Comparison of ENCODE assay signal across 27 cellular contexts in genomic region chr17:57395721-57396321, GRCh38.
A peak's percentile ranks its signal among the peaks of the same experiment; 100 is the strongest.
DNase-seq lines count a peak whose midpoint lies in the region; ATAC-seq, FAIRE-seq and TF ChIP-seq lines count a peak whose summit lies in the region.
"Had no signal": no experiment of that assay in that cellular context is flagged by ENCODE, and none has a peak within 500 bp of the region (broad histone marks: within the 10 kb centered on the region; RNA-seq: fewer than 3 reads in every experiment).

No MANE protein-coding gene starts in this region.

- WGBS in smooth muscle cell (ENCODE audit: low lambda C conversion rate): 95% methylated on average over 2 of the region's 2 CpGs

- no peaks in the 10 kb centered on the region for H3K27me3 Mint-ChIP-seq in activated CD4-positive, alpha-beta T cell treated with anti-CD3 and anti-CD28 coated beads, Interleukin-2, amount 10 ng/mL, durations not matched to agents 24 days and 14 days
- H3K27me3 Mint-ChIP-seq in activated T-helper 2 cell treated with anti-CD3 and anti-CD28 coated beads, Interferon-gamma antibody, Interleukin-2, Interleukin-4, amounts not matched to agents 10 μg/mL and 5 μg/mL and 100 μg/mL, durations not matched to agents 14 hours and 24 hours and 36 hours (ENCODE audit: low read depth): no peaks in the 10 kb centered on the region
- H3K27me3 Mint-ChIP-seq: activated naive CD8-positive, alpha-beta T cell; CD4-positive, alpha-beta memory T cell; naive B cell had no signal

- H3K27me3 ChIP-seq in smooth muscle cell (ENCODE audit: low read depth): no peaks in the 10 kb centered on the region
- H3K27me3 ChIP-seq: heart left ventricle, ovary, SJCRH30, transverse colon had no signal

- no peak overlapping the region for H2AFZ ChIP-seq in smooth muscle cell (ENCODE audit: low read depth)

- H3K36me3 ChIP-seq in kidney (ENCODE audit: control insufficient read depth in 1 of 2, insufficient read depth in 2 of 2, low read length in 2 of 2) (no peaks in the 10 kb centered on the region), smooth muscle cell (ENCODE audit: low read depth) (no peaks in the 10 kb centered on the region)
- H3K36me3 ChIP-seq: heart left ventricle, ovary had no signal

- peaks cover 28 to 41% of the 10 kb centered on the region in 2 donors for H3K4me1 ChIP-seq in kidney (ENCODE audit: control insufficient read depth in 1 of 2, insufficient read depth in 1 of 2, low read depth in 1 of 2, low read length in 2 of 2)
- peaks cover 20% of the 10 kb centered on the region for H3K4me1 ChIP-seq in smooth muscle cell (ENCODE audit: low read depth)

- ATAC-seq in GM18517 (IDR thresholded peaks at IDR 0.05; ENCODE audit: unreplicated experiment): no peak
- ATAC-seq: activated T-cell treated with anti-CD3 and anti-CD28 coated beads, Interleukin-2, amount 50 U/mL, for 72 hours had no signal

- H3K9ac ChIP-seq in kidney (ENCODE audit: low read length in 2 of 2) (peak overlapping the region in 1 of 2 donors; percentile 30), smooth muscle cell (ENCODE audit: low read depth) (no peak overlapping the region)

- H3K9me3 ChIP-seq in kidney (ENCODE audit: control insufficient read depth in 1 of 2, low read length in 2 of 2) (peaks cover 0 to 5% of the 10 kb centered on the region in 2 donors), smooth muscle cell (replicated peaks; ENCODE audit: low read depth) (peaks cover 9% of the 10 kb centered on the region)
- H3K9me3 ChIP-seq: ovary had no signal

- no peak overlapping the region for H3K4me3 Mint-ChIP-seq in activated CD4-positive, alpha-beta T cell treated with anti-CD3 and anti-CD28 coated beads, Interleukin-2, amount 10 ng/mL, durations not matched to agents 24 days and 14 days
- no peak overlapping the region for H3K4me3 Mint-ChIP-seq in activated T-helper 2 cell treated with anti-CD3 and anti-CD28 coated beads, Interferon-gamma antibody, Interleukin-2, Interleukin-4, amounts not matched to agents 10 μg/mL and 5 μg/mL and 100 μg/mL, durations not matched to agents 14 hours and 24 hours and 36 hours (ENCODE audit: low read depth)
- H3K4me3 Mint-ChIP-seq: activated naive CD8-positive, alpha-beta T cell; activated T-cell treated with anti-CD3 and anti-CD28 coated beads, Interleukin-2, amount 50 U/mL, for 72 hours had no signal

- H3F3A ChIP-seq in smooth muscle cell (ENCODE audit: low read depth): peaks cover 3% of the 10 kb centered on the region

- H3K27ac Mint-ChIP-seq in activated CD4-positive, alpha-beta T cell treated with anti-CD3 and anti-CD28 coated beads, Interleukin-2, amount 10 ng/mL, durations not matched to agents 24 days and 14 days: peak overlapping the region; percentile 16
- peak overlapping the region; percentile 27 for H3K27ac Mint-ChIP-seq in activated T-helper 2 cell treated with anti-CD3 and anti-CD28 coated beads, Interferon-gamma antibody, Interleukin-2, Interleukin-4, amounts not matched to agents 10 μg/mL and 5 μg/mL and 100 μg/mL, durations not matched to agents 14 hours and 24 hours and 36 hours
- H3K27ac Mint-ChIP-seq: activated naive CD8-positive, alpha-beta T cell; activated T-cell treated with anti-CD3 and anti-CD28 coated beads, Interleukin-2, amount 50 U/mL, for 72 hours had no signal

- H3K36me3 Mint-ChIP-seq in activated CD4-positive, alpha-beta T cell treated with anti-CD3 and anti-CD28 coated beads, Interleukin-2, amount 10 ng/mL, durations not matched to agents 24 days and 14 days (ENCODE audit: low read depth): peaks cover 44% of the 10 kb centered on the region
- H3K36me3 Mint-ChIP-seq in activated T-helper 2 cell treated with anti-CD3 and anti-CD28 coated beads, Interferon-gamma antibody, Interleukin-2, Interleukin-4, amounts not matched to agents 10 μg/mL and 5 μg/mL and 100 μg/mL, durations not matched to agents 14 hours and 24 hours and 36 hours (ENCODE audit: low read depth): peaks cover 50% of the 10 kb centered on the region

- FAIRE-seq in kidney (lab: Jason Lieb, UNC): no peak
- FAIRE-seq: G401.6, RCC 7860 had no signal

- peak overlapping the region; percentile 64 for H3K4me2 ChIP-seq in smooth muscle cell

- intact Hi-C loops in activated CD4-positive, alpha-beta T cell treated with anti-CD3 and anti-CD28 coated beads, Interleukin-2, amount 10 ng/mL, durations not matched to agents 24 days and 14 days (cut with micrococcal nuclease): loop anchor here (2.0 kb wide), 1 partner anchor 13 kb away; no protein-coding TSS in a partner anchor
- intact Hi-C loops in activated T-helper 2 cell treated with anti-CD3 and anti-CD28 coated beads, Interferon-gamma antibody, Interleukin-2, Interleukin-4, amounts not matched to agents 10 μg/mL and 5 μg/mL and 100 μg/mL, durations not matched to agents 14 hours and 24 hours and 36 hours (cut with micrococcal nuclease): no loop called here
- intact Hi-C loops in kidney (cut with DNase I): no loop called here

- no peaks in the 10 kb centered on the region for H3K9me3 Mint-ChIP-seq in activated CD4-positive, alpha-beta T cell treated with anti-CD3 and anti-CD28 coated beads, Interleukin-2, amount 10 ng/mL, durations not matched to agents 24 days and 14 days
- H3K9me3 Mint-ChIP-seq in activated T-helper 2 cell treated with anti-CD3 and anti-CD28 coated beads, Interferon-gamma antibody, Interleukin-2, Interleukin-4, amounts not matched to agents 10 μg/mL and 5 μg/mL and 100 μg/mL, durations not matched to agents 14 hours and 24 hours and 36 hours: peaks cover 12% of the 10 kb centered on the region

- TF ChIP-seq CTCF in kidney (IDR thresholded peaks at IDR 0.05; ENCODE audit: borderline replicate concordance, extremely low read depth, insufficient read depth): no peak
- no peak for TF ChIP-seq CTCF in smooth muscle cell (IDR thresholded peaks at IDR 0.05; ENCODE audit: borderline replicate concordance, insufficient read depth, poor library complexity, severe bottlenecking)
- no peak for TF ChIP-seq CTCF in GM10266 (IDR thresholded peaks at IDR 0.05; ENCODE audit: control insufficient read depth, insufficient read depth, low read depth, missing control alignments)

- no peak for DNase-seq in activated CD4-positive, alpha-beta T cell treated with anti-CD3 and anti-CD28 coated beads, Interleukin-2, amount 10 ng/mL, durations not matched to agents 24 days and 14 days
- DNase-seq in activated CD4-positive, alpha-beta T cell treated with anti-CD3 and anti-CD28 coated beads, Interleukin-2, amount 50 U/mL, for 48 hours: no peak
- no peak for DNase-seq in activated T-helper 2 cell treated with anti-CD3 and anti-CD28 coated beads, Interferon-gamma antibody, Interleukin-2, Interleukin-4, amounts not matched to agents 10 μg/mL and 5 μg/mL and 100 μg/mL, durations not matched to agents 14 hours and 24 hours and 36 hours (ENCODE audit: low spot score)
- DNase-seq in kidney: no peak
- DNase-seq in smooth muscle cell (lab: John Stamatoyannopoulos, UW; ENCODE audit: unreplicated experiment): no peak
- DNase-seq in KG1 (lab: John Stamatoyannopoulos, UW): no peak
- DNase-seq in GM10266 (ENCODE audit: extremely low spot score): no peak
- DNase-seq: 8988T; activated CD4-positive, CD25-positive, alpha-beta regulatory T cell treated with anti-CD3 and anti-CD28 coated beads, Interleukin-2, amount 50 U/mL, for 72 hours; activated T-cell treated with anti-CD3 and anti-CD28 coated beads, Interleukin-2, amount 50 U/mL, for 72 hours; CD4-positive, alpha-beta memory T cell; cerebellar nuclear complex; DMS153; heart left ventricle; mesendoderm; naive B cell; NCI-H1436 treated with DMSO at 0.1 percent for 48 hours; NK-92 treated with Interleukin-12 subunit alpha and Interleukin-12 subunit beta, amount 100 ng/mL, for 24 hours; retina; SJCRH30; transverse colon had no signal

- H3K27ac ChIP-seq in kidney (ENCODE audit: low read depth in 2 of 2, low read length in 2 of 2) (peak overlapping the region; percentile 74 to 80), smooth muscle cell (ENCODE audit: low read depth) (peak overlapping the region; percentile 51)
- H3K27ac ChIP-seq: epithelial cell of prostate, heart left ventricle, SJCRH30, transverse colon had no signal

- no peaks in the 10 kb centered on the region for H4K20me1 ChIP-seq in smooth muscle cell (ENCODE audit: low read depth)

- peaks cover 12% of the 10 kb centered on the region for H3K79me2 ChIP-seq in smooth muscle cell (ENCODE audit: low read depth)

- H3K4me1 Mint-ChIP-seq in activated CD4-positive, alpha-beta T cell treated with anti-CD3 and anti-CD28 coated beads, Interleukin-2, amount 10 ng/mL, durations not matched to agents 24 days and 14 days: peaks cover 20% of the 10 kb centered on the region
- H3K4me1 Mint-ChIP-seq in activated T-helper 2 cell treated with anti-CD3 and anti-CD28 coated beads, Interferon-gamma antibody, Interleukin-2, Interleukin-4, amounts not matched to agents 10 μg/mL and 5 μg/mL and 100 μg/mL, durations not matched to agents 14 hours and 24 hours and 36 hours (ENCODE audit: low read depth): peaks cover 14% of the 10 kb centered on the region

- H3K4me3 ChIP-seq in kidney (ENCODE audit: low read length in 2 of 2): no peak overlapping the region
- no peak overlapping the region for H3K4me3 ChIP-seq in smooth muscle cell
- H3K4me3 ChIP-seq: heart left ventricle, ovary, SJCRH30, transverse colon had no signal
